ENCODE assay signal across 23 cellular contexts in genomic region chr22:26732284-26732683, GRCh38.
DNase-seq lines count a peak whose midpoint lies in the region; ATAC-seq and FAIRE-seq lines count a peak whose summit lies in the region.
"Had no signal": no experiment of that assay in that cellular context is flagged by ENCODE, and none has a peak within 500 bp of the region (broad histone marks: within the 10 kb centered on the region; RNA-seq: fewer than 3 reads in every experiment).

No MANE protein-coding gene starts in this region.

- DNase-seq in NCI-H2227 (lab: John Stamatoyannopoulos, UW; ENCODE audit: unreplicated experiment) (peak; percentile 15), NCI-H2227 treated with DMSO at 0.1 percent for 48 hours (lab: John Stamatoyannopoulos, UW) (no peak), urothelium cell line (ENCODE audit: low spot score) (no peak), ACHN (no peak)
- DNase-seq: BE2C; C1 segment of cervical spinal cord; CD4-positive, alpha-beta memory T cell; CD4-positive, CD25-positive, alpha-beta regulatory T cell; CD8-positive, alpha-beta memory T cell; COR-L47; DMS 273 treated with DMSO at 0.1 percent for 48 hours; DMS153; DMS53; DMS79; DND-41; EL; GDM1 had no signal

- no peak for ATAC-seq in GM18861 (IDR thresholded peaks at IDR 0.05; ENCODE audit: unreplicated experiment)
- ATAC-seq: A549 had no signal

- no peak overlapping the region for H3K4me3 ChIP-seq in iPS-20b (ENCODE audit: low read length)
- H3K4me3 ChIP-seq: A549, BLaER1 had no signal

- in situ Hi-C loops in ACHN (cut with HindIII; ENCODE audit: low pct_ligation_motif_present, low pct_unique_long_range_greater_than_20kb, low sequenced_read_pairs): no loop called here

- peak; percentile 93 for FAIRE-seq in urothelium cell line (lab: Jason Lieb, UNC)
- FAIRE-seq: A549, GM12891 had no signal

- H3K4me1 ChIP-seq in iPS-20b (ENCODE audit: insufficient read depth, low read length): peaks cover 9% of the 10 kb centered on the region; the same call in 1 of the 2 replicates
- H3K4me1 ChIP-seq: A549, BLaER1 had no signal

- no peaks in the 10 kb centered on the region for H3K9me3 ChIP-seq in iPS-20b (ENCODE audit: insufficient read depth, low read depth, low read length)
- H3K9me3 ChIP-seq: A549, BE2C, BLaER1 had no signal

- H3K27me3 ChIP-seq in iPS-20b (ENCODE audit: insufficient read depth, low read length): no peaks in the 10 kb centered on the region
- H3K27me3 ChIP-seq: BE2C, BLaER1 had no signal

- H3K9ac ChIP-seq in iPS-20b (ENCODE audit: low read depth, low read length): 0 out of 2 replicates have a peak overlapping the region, but pooled peaks have one; percentile 3
- H3K9ac ChIP-seq: BLaER1 had no signal

- H3K36me3 ChIP-seq in iPS-20b (ENCODE audit: insufficient read depth, low read depth, low read length): no peaks in the 10 kb centered on the region
- H3K36me3 ChIP-seq: BE2C had no signal

- no peak overlapping the region for H3K27ac ChIP-seq in iPS-20b (ENCODE audit: low read length)
- H3K27ac ChIP-seq: 22Rv1, A549, BLaER1 had no signal
